ENCODE assay signal across 10 cellular contexts in the genomic region with DNA sequence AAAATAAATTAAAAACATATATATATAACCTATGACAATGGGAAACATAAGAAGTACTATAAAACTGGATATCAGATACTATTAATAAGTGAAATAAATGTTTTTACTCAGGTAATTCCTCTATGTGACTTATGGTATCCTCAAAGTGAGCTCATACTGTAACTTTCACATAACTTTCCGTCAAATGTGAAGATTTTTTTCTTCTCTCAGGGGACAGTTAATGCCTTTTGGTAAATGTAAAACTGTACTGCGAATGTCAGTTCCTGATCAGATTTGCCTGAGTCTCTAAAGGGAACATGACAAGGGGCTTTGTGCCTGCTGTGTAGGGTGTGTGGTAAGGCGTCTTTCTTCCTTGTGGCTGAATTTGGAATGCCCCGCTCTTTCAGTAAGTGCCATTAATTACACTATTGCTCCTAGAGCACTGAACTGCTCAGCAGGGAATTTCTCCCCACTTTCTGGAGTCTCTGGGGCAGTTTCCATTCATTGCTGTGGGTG.
DNase-seq lines count a peak whose midpoint lies in the region; ATAC-seq and TF ChIP-seq lines count a peak whose summit lies in the region.
"Had no signal": no experiment of that assay in that cellular context is flagged by ENCODE, and none has a peak within 500 bp of the region (broad histone marks: within the 10 kb centered on the region; RNA-seq: fewer than 3 reads in every experiment).

No MANE protein-coding gene starts in this region.

- H3K4me1 Mint-ChIP-seq in glutamatergic neuron (ENCODE audit: low read depth, unreplicated experiment), result peaks cover 24% of the 10 kb centered on the region

- peaks cover 32% of the 10 kb centered on the region for H3K4me1 ChIP-seq in HUES48 (ENCODE audit: control insufficient read depth, insufficient read depth, low read length)

- no peaks in the 10 kb centered on the region for H3K27me3 ChIP-seq in HUES48 (ENCODE audit: control insufficient read depth, insufficient read depth, low read length)

- H3K27ac Mint-ChIP-seq in glutamatergic neuron (ENCODE audit: unreplicated experiment), result peak overlapping the region; percentile 63

- H3K36me3 Mint-ChIP-seq in glutamatergic neuron (ENCODE audit: unreplicated experiment), result no peaks in the 10 kb centered on the region

- no peaks in the 10 kb centered on the region for H3K9me3 ChIP-seq in HUES48 (ENCODE audit: control insufficient read depth, insufficient read depth, low read length)

- peak overlapping the region; percentile 35 for H3K4me3 Mint-ChIP-seq in glutamatergic neuron (ENCODE audit: unreplicated experiment)

- H3K36me3 ChIP-seq in HUES48 (ENCODE audit: control insufficient read depth, insufficient read depth, low read length), result peaks cover 27% of the 10 kb centered on the region

- DNase-seq in CD1c-positive myeloid dendritic cell (ENCODE audit: extremely low spot score) (peak; percentile 23), glutamatergic neuron (no peak), NCI-H345 treated with DMSO at 0.1 percent for 48 hours (lab: John Stamatoyannopoulos, UW; ENCODE audit: unreplicated experiment) (no peak), DMS114 treated with DMSO at 0.1 percent for 48 hours (lab: John Stamatoyannopoulos, UW; ENCODE audit: unreplicated experiment) (no peak), NCI-H226 (no peak)
- DNase-seq: DMS79; stimulated activated CD4-positive, alpha-beta T cell treated with anti-CD3 and anti-CD28 coated beads, Interleukin-4, amount 100 ng/mL, for 4 hours had no signal

- peak overlapping the region; percentile 60; the same call in 1 of the 2 replicates for H3K9ac ChIP-seq in HUES48 (ENCODE audit: low read depth, low read length)

- no peak overlapping the region for H3K4me3 ChIP-seq in HUES48 (ENCODE audit: low read depth, low read length)

- ATAC-seq in GM21423 (IDR thresholded peaks at IDR 0.05; ENCODE audit: unreplicated experiment), result peak; percentile 30
- no peak for ATAC-seq in HG03378 (IDR thresholded peaks at IDR 0.05; ENCODE audit: unreplicated experiment)

- no peaks in the 10 kb centered on the region for H3K9me3 Mint-ChIP-seq in glutamatergic neuron (ENCODE audit: unreplicated experiment)

- peak overlapping the region; percentile 98 for H3K27ac ChIP-seq in HUES48 (ENCODE audit: low read depth, low read length)

- peaks cover 3% of the 10 kb centered on the region for H3K27me3 Mint-ChIP-seq in glutamatergic neuron (ENCODE audit: unreplicated experiment)

- no peak for TF ChIP-seq CTCF in glutamatergic neuron (IDR thresholded peaks at IDR 0.05; ENCODE audit: partially characterized antibody, unreplicated experiment)
